In the genomic region with DNA sequence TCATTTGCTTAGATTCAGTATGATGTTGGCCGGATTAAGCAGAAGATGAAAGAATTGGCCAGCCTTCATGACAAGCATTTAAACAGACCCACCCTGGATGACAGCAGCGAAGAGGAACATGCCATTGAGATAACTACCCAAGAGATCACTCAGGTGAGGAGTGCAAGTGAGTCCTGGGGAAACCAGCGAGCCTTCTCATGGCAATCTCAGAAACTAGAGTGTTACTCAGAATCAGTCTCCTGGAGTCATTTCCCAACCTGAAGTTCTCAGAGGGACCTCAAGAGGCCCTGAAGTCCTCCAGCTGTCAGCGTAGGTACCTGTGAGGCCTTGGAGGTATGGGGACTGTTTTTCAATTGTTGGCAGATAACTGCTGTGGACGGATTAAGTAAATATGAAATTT, we compare ENCODE assay signal across 14 cellular contexts.
"Had no signal": no experiment of that assay in that cellular context is flagged by ENCODE, and none has a peak within 500 bp of the region (broad histone marks: within the 10 kb centered on the region; RNA-seq: fewer than 3 reads in every experiment).

No MANE protein-coding gene starts in this region.

- H3K4me1 Mint-ChIP-seq: mesothelial cell of epicardium had no signal

- H3K4me1 ChIP-seq: parathyroid adenoma, testis had no signal

- H3K27ac ChIP-seq: cardiac muscle cell, parathyroid adenoma, testis, VCaP had no signal

- H3K4me3 Mint-ChIP-seq: mesothelial cell of epicardium; stimulated activated naive CD8-positive, alpha-beta T cell treated with anti-CD3 and anti-CD28 coated beads, Interleukin-15, amount 100 ng/mL, for 72 hours had no signal

- H3K4me3 ChIP-seq: cardiac muscle cell, testis had no signal

- H3K9me3 ChIP-seq: testis had no signal

- H3K27me3 ChIP-seq: cardiac muscle cell, testis had no signal

- DNase-seq: activated CD4-positive, alpha-beta T cell treated with anti-CD3 and anti-CD28 coated beads for 48 hours; activated CD8-positive, alpha-beta memory T cell treated with anti-CD3 and anti-CD28 coated beads for 24 hours; activated effector memory CD4-positive, alpha-beta T cell treated with anti-CD3 and anti-CD28 coated beads, Interleukin-2, amount 50 U/mL, for 16 hours; foreskin melanocyte; head of caudate nucleus; stimulated activated CD4-positive, alpha-beta T cell treated with anti-CD3 and anti-CD28 coated beads, Interleukin-15, amount 100 ng/mL, for 24 hours; stimulated activated CD4-positive, alpha-beta T cell treated with anti-CD3 and anti-CD28 coated beads, Interleukin-4, amount 100 ng/mL, for 24 hours; stimulated activated naive CD8-positive, alpha-beta T cell treated with anti-CD3 and anti-CD28 coated beads, Interleukin-15, amount 100 ng/mL, for 72 hours; T-helper 1 cell; testis had no signal

- H3K9me3 Mint-ChIP-seq: mesothelial cell of epicardium; stimulated activated naive CD8-positive, alpha-beta T cell treated with anti-CD3 and anti-CD28 coated beads, Interleukin-15, amount 100 ng/mL, for 72 hours had no signal

- H3K9ac ChIP-seq: parathyroid adenoma had no signal

- H3K27ac Mint-ChIP-seq: mesothelial cell of epicardium had no signal

- H3K27me3 Mint-ChIP-seq: stimulated activated naive CD8-positive, alpha-beta T cell treated with anti-CD3 and anti-CD28 coated beads, Interleukin-15, amount 100 ng/mL, for 72 hours had no signal

- ATAC-seq: stimulated activated naive CD8-positive, alpha-beta T cell treated with anti-CD3 and anti-CD28 coated beads, Interleukin-15, amount 100 ng/mL, for 72 hours had no signal

- H2AFZ ChIP-seq: parathyroid adenoma had no signal
